In genomic region chr11:10898763-10899541, GRCh38 we compare ENCODE assay signal across 9 cellular contexts. TPM values are rescaled to one million over a fixed set of nuclear protein-coding genes. Genes with fewer than 3 reads are reported as not detected.
A peak's percentile ranks its signal among the peaks of the same experiment; 100 is the strongest.
DNase-seq lines count a peak whose midpoint lies in the region; ATAC-seq and TF ChIP-seq lines count a peak whose summit lies in the region.
"Had no signal": no experiment of that assay in that cellular context is flagged by ENCODE, and none has a peak within 500 bp of the region (broad histone marks: within the 10 kb centered on the region; RNA-seq: fewer than 3 reads in every experiment).

No MANE protein-coding gene starts in this region.

- no peak for TF ChIP-seq CTCF in left ventricle myocardium inferior (IDR thresholded peaks at IDR 0.05; ENCODE audit: borderline replicate concordance)
- no peak for TF ChIP-seq CTCF in stomach (IDR thresholded peaks at IDR 0.05)

- intact Hi-C loops in left ventricle myocardium inferior (cut with micrococcal nuclease) = no loop called here
- intact Hi-C loops in stomach (cut with DNase I; ENCODE audit: low total_unique reads) = no loop called here

- H3K4me3 Mint-ChIP-seq in activated T-helper 17 cell treated with anti-CD3 and anti-CD28 coated beads, Interleukin-2, amount 50 U/mL, for 72 hours = peak overlapping the region; percentile 38
- H3K4me3 Mint-ChIP-seq in T-helper 2 cell treated with Interferon-gamma antibody and Interleukin-4, amounts not matched to agents 5 μg/mL and 100 μg/mL, for 36 hours = no peak overlapping the region

- no peak for TF ChIP-seq POLR2A in stomach (IDR thresholded peaks at IDR 0.05)

- TF ChIP-seq EP300 in stomach (IDR thresholded peaks at IDR 0.05) = no peak

- H3K36me3 ChIP-seq in left ventricle myocardium inferior (no peaks in the 10 kb centered on the region), stomach (no peaks in the 10 kb centered on the region)

- ATAC-seq in activated T-helper 17 cell treated with anti-CD3 and anti-CD28 coated beads, Interleukin-2, amount 50 U/mL, for 72 hours (replicated peaks) = no peak
- no peak for ATAC-seq in GM18861 (IDR thresholded peaks at IDR 0.05; ENCODE audit: unreplicated experiment)

- H3K27ac Mint-ChIP-seq in activated T-helper 17 cell treated with anti-CD3 and anti-CD28 coated beads, Interleukin-2, amount 50 U/mL, for 72 hours = peak overlapping the region; percentile 53
- H3K27ac Mint-ChIP-seq in T-helper 2 cell treated with Interferon-gamma antibody and Interleukin-4, amounts not matched to agents 5 μg/mL and 100 μg/mL, for 36 hours = no peak overlapping the region

- H3K27me3 ChIP-seq in left ventricle myocardium inferior (ENCODE audit: low read depth) (no peaks in the 10 kb centered on the region), stomach (no peaks in the 10 kb centered on the region)

- H3K36me3 Mint-ChIP-seq in activated T-helper 17 cell treated with anti-CD3 and anti-CD28 coated beads, Interleukin-2, amount 50 U/mL, for 72 hours (ENCODE audit: low read depth) = no peaks in the 10 kb centered on the region
- H3K36me3 Mint-ChIP-seq in T-helper 2 cell treated with Interferon-gamma antibody and Interleukin-4, amounts not matched to agents 5 μg/mL and 100 μg/mL, for 36 hours (ENCODE audit: low read depth) = no peaks in the 10 kb centered on the region

- H3K4me1 ChIP-seq in left ventricle myocardium inferior (peaks cover 61% of the 10 kb centered on the region), stomach (peaks cover 21 to 40% (median 28%) of the 10 kb centered on the region in 4 donors)

- DNase-seq in HCEC 1CT (peak; percentile 85), left ventricle myocardium inferior (no peak), stomach (no peak), NCI-H69 (lab: John Stamatoyannopoulos, UW) (no peak), NCI-H510A (lab: John Stamatoyannopoulos, UW) (no peak)
- DNase-seq in T-helper 2 cell treated with Interferon-gamma antibody and Interleukin-4, amounts not matched to agents 5 μg/mL and 100 μg/mL, for 36 hours (ENCODE audit: low spot score) = no peak
- DNase-seq: MM.1S had no signal

- H3K27ac ChIP-seq in left ventricle myocardium inferior (replicated peaks) (peak overlapping the region; percentile 96), stomach (peak overlapping the region; percentile 87 to 90 (median 87))

- no peaks in the 10 kb centered on the region for H3K9me3 Mint-ChIP-seq in activated T-helper 17 cell treated with anti-CD3 and anti-CD28 coated beads, Interleukin-2, amount 50 U/mL, for 72 hours
- no peaks in the 10 kb centered on the region for H3K9me3 Mint-ChIP-seq in T-helper 2 cell treated with Interferon-gamma antibody and Interleukin-4, amounts not matched to agents 5 μg/mL and 100 μg/mL, for 36 hours

- H3K4me3 ChIP-seq in left ventricle myocardium inferior (peak overlapping the region; percentile 45), stomach (no peak overlapping the region)

- no peaks in the 10 kb centered on the region for H3K4me1 Mint-ChIP-seq in activated T-helper 17 cell treated with anti-CD3 and anti-CD28 coated beads, Interleukin-2, amount 50 U/mL, for 72 hours
- peaks cover 4% of the 10 kb centered on the region for H3K4me1 Mint-ChIP-seq in T-helper 2 cell treated with Interferon-gamma antibody and Interleukin-4, amounts not matched to agents 5 μg/mL and 100 μg/mL, for 36 hours (ENCODE audit: low read depth)

- H3K27me3 Mint-ChIP-seq in activated T-helper 17 cell treated with anti-CD3 and anti-CD28 coated beads, Interleukin-2, amount 50 U/mL, for 72 hours = no peaks in the 10 kb centered on the region
- no peaks in the 10 kb centered on the region for H3K27me3 Mint-ChIP-seq in T-helper 2 cell treated with Interferon-gamma antibody and Interleukin-4, amounts not matched to agents 5 μg/mL and 100 μg/mL, for 36 hours (ENCODE audit: low read depth)

- H3K9me3 ChIP-seq in left ventricle myocardium inferior (replicated peaks) = no peaks in the 10 kb centered on the region
- H3K9me3 ChIP-seq in stomach = no peaks in the 10 kb centered on the region

- WGBS in stomach, 5 donors = 82 to 90% (median 87%) methylated on average over 8 of the region's 8 CpGs

RNA-seq across cellular contexts. Expression of gene ZBED5, which starts 41.1 kb away (rescaled TPM):
- 10 to 100 TPM; 28.8 to 33.0 TPM for total RNA-seq in activated T-helper 17 cell treated with anti-CD3 and anti-CD28 coated beads, Interleukin-2, amount 50 U/mL, for 72 hours
- total RNA-seq in left ventricle myocardium inferior (41.6 TPM), stomach (10 to 100 TPM in 4 of 5 donors, 1 to 10 TPM in 1; 9.0 to 54.7 (median 25.9) TPM)
- 10 to 100 TPM; 10.9 to 34.2 (median 17.4) TPM for polyA plus RNA-seq in stomach
